9 cellular contexts compared by ENCODE assay signal in genomic region chr14:64913477-64913876, GRCh38. TPM values are rescaled to one million over a fixed set of nuclear protein-coding genes. Genes with fewer than 3 reads are reported as not detected.
DNase-seq lines count a peak whose midpoint lies in the region; ATAC-seq and TF ChIP-seq lines count a peak whose summit lies in the region.
"Not testable (repeated sequence)": the region's sequence is repeated elsewhere in the genome, so short reads cannot be mapped to it uniquely, and the experiment has no call there.
"Had no signal": no experiment of that assay in that cellular context is flagged by ENCODE, and none has a peak within 500 bp of the region (broad histone marks: within the 10 kb centered on the region; RNA-seq: fewer than 3 reads in every experiment).

No MANE protein-coding gene starts in this region.

- POLR2A ChIA-PET in A673 (lab: Charles Lee; ENCODE audit: low non-redundant PET), result not testable (repeated sequence)

- H3K27ac ChIP-seq in A673 (ENCODE audit: low read depth, low read length, poor library complexity, severe bottlenecking); SU-DHL-6 (ENCODE audit: low read depth, low read length); hepatocyte: not testable (repeated sequence)
- H3K27ac ChIP-seq in coronary artery, result peak overlapping the region; percentile 95 to 99

- peak overlapping the region; percentile 90 for H2AFZ ChIP-seq in SU-DHL-6 (ENCODE audit: low read depth, low read length, severe bottlenecking)
- not testable (repeated sequence) for H2AFZ ChIP-seq in hepatocyte

- H3K79me2 ChIP-seq in SU-DHL-6 (ENCODE audit: insufficient read depth, low read length) (peaks cover 42% of the 10 kb centered on the region), hepatocyte (peaks cover 41% of the 10 kb centered on the region)

- ATAC-seq in activated T-helper 17 cell treated with anti-CD3 and anti-CD28 coated beads, Interleukin-2, amount 50 U/mL, for 72 hours (replicated peaks); stimulated activated effector memory CD8-positive, alpha-beta T cell treated with anti-CD3 and anti-CD28 coated beads, Interleukin-12 subunit alpha, Interleukin-12 subunit beta, amount 100 ng/mL, for 72 hours: not testable (repeated sequence)

- H3K36me3 Mint-ChIP-seq in HFFc6 (ENCODE audit: low read depth) (peaks cover 20% of the 10 kb centered on the region), nephron progenitor cell (ENCODE audit: low read depth) (peaks cover 14% of the 10 kb centered on the region)
- H3K36me3 Mint-ChIP-seq in activated T-helper 17 cell treated with anti-CD3 and anti-CD28 coated beads, Interleukin-2, amount 50 U/mL, for 72 hours (ENCODE audit: low read depth), result peaks cover 33% of the 10 kb centered on the region
- H3K36me3 Mint-ChIP-seq in stimulated activated effector memory CD8-positive, alpha-beta T cell treated with anti-CD3 and anti-CD28 coated beads, Interleukin-12 subunit alpha, Interleukin-12 subunit beta, amount 100 ng/mL, for 72 hours, result peaks cover 31% of the 10 kb centered on the region

- H3K36me3 ChIP-seq in A673 (ENCODE audit: insufficient read depth, low read length, poor library complexity, severe bottlenecking); SU-DHL-6 (ENCODE audit: low read length); hepatocyte (replicated peaks; ENCODE audit: insufficient read depth, low read depth): not testable (repeated sequence)

- H3F3A ChIP-seq in SU-DHL-6 (ENCODE audit: insufficient read depth), result not testable (repeated sequence)

- not testable (repeated sequence) for H3K9me3 Mint-ChIP-seq in HFFc6; activated T-helper 17 cell treated with anti-CD3 and anti-CD28 coated beads, Interleukin-2, amount 50 U/mL, for 72 hours; nephron progenitor cell; stimulated activated effector memory CD8-positive, alpha-beta T cell treated with anti-CD3 and anti-CD28 coated beads, Interleukin-12 subunit alpha, Interleukin-12 subunit beta, amount 100 ng/mL, for 72 hours

- H3K9me2 ChIP-seq in SU-DHL-6 (replicated peaks; ENCODE audit: insufficient read depth, low read length); hepatocyte (replicated peaks; ENCODE audit: insufficient read depth): not testable (repeated sequence)

- H3K27ac Mint-ChIP-seq in HFFc6, result peak overlapping the region; percentile 95
- H3K27ac Mint-ChIP-seq in activated T-helper 17 cell treated with anti-CD3 and anti-CD28 coated beads, Interleukin-2, amount 50 U/mL, for 72 hours, result peak overlapping the region; percentile 94
- not testable (repeated sequence) for H3K27ac Mint-ChIP-seq in nephron progenitor cell
- H3K27ac Mint-ChIP-seq in stimulated activated effector memory CD8-positive, alpha-beta T cell treated with anti-CD3 and anti-CD28 coated beads, Interleukin-12 subunit alpha, Interleukin-12 subunit beta, amount 100 ng/mL, for 72 hours, result peak overlapping the region; percentile 99

- H4K20me1 ChIP-seq in SU-DHL-6 (ENCODE audit: low read depth, low read length); hepatocyte (ENCODE audit: insufficient read depth, poor library complexity, severe bottlenecking): not testable (repeated sequence)

- peaks cover 13% of the 10 kb centered on the region for H3K4me1 ChIP-seq in A673 (ENCODE audit: insufficient read depth, low read length, poor library complexity, severe bottlenecking)
- H3K4me1 ChIP-seq in hepatocyte (ENCODE audit: insufficient read depth), result not testable (repeated sequence)

- DNase-seq in A673 (ENCODE audit: low spot score); HFFc6; coronary artery (ENCODE audit: low spot score); hepatocyte (ENCODE audit: low spot score); nephron progenitor cell; stimulated activated effector memory CD8-positive, alpha-beta T cell treated with anti-CD3 and anti-CD28 coated beads, Interleukin-12 subunit alpha, Interleukin-12 subunit beta, amount 100 ng/mL, for 72 hours (ENCODE audit: low spot score in 2 of 2): not testable (repeated sequence)

- intact Hi-C loops in A673 (cut with micrococcal nuclease; ENCODE audit: unreplicated experiment), result loop anchor here (5.0 kb wide), 1 partner anchor 74 kb away; the partner anchor contains the start of gene FNTB

- WGBS in hepatocyte (ENCODE audit: low lambda C conversion rate, missing lambda C conversion rate), result 73% methylated on average over 5 of the region's 5 CpGs

- CTCF ChIA-PET in A673 (lab: Charles Lee), result not testable (repeated sequence)

- peak overlapping the region; percentile 98 for H3K4me3 Mint-ChIP-seq in HFFc6
- H3K4me3 Mint-ChIP-seq in activated T-helper 17 cell treated with anti-CD3 and anti-CD28 coated beads, Interleukin-2, amount 50 U/mL, for 72 hours, result peak overlapping the region; percentile 97
- peak overlapping the region; percentile 90 for H3K4me3 Mint-ChIP-seq in nephron progenitor cell
- peak overlapping the region; percentile 92 for H3K4me3 Mint-ChIP-seq in stimulated activated effector memory CD8-positive, alpha-beta T cell treated with anti-CD3 and anti-CD28 coated beads, Interleukin-12 subunit alpha, Interleukin-12 subunit beta, amount 100 ng/mL, for 72 hours

- BruUV-seq in A673 (replicated peaks; lab: Mats Ljungman, UMichigan), result not testable (repeated sequence)

- H3K4me3 ChIP-seq in A673 (ENCODE audit: low read depth, low read length, poor library complexity, severe bottlenecking), result peak overlapping the region; percentile 92
- H3K4me3 ChIP-seq in SU-DHL-6 (ENCODE audit: insufficient read depth, low read length, poor library complexity, severe bottlenecking), result peak overlapping the region; percentile 90
- H3K4me3 ChIP-seq in coronary artery, result peak overlapping the region; percentile 96
- not testable (repeated sequence) for H3K4me3 ChIP-seq in hepatocyte

- H3K27me3 Mint-ChIP-seq in HFFc6 (ENCODE audit: insufficient read depth); activated T-helper 17 cell treated with anti-CD3 and anti-CD28 coated beads, Interleukin-2, amount 50 U/mL, for 72 hours: not testable (repeated sequence)
- peaks cover 12% of the 10 kb centered on the region for H3K27me3 Mint-ChIP-seq in nephron progenitor cell (ENCODE audit: low read depth, poor library complexity)

- not testable (repeated sequence) for TF ChIP-seq CTCF in A673 (conservative IDR thresholded peaks at IDR 0.05; ENCODE audit: low read depth, low read length); HFFc6 (IDR thresholded peaks at IDR 0.05); SU-DHL-6 (IDR thresholded peaks at IDR 0.05; ENCODE audit: insufficient read depth, low read length, poor library complexity, severe bottlenecking); coronary artery (IDR thresholded peaks at IDR 0.05); hepatocyte (IDR thresholded peaks at IDR 0.05; ENCODE audit: poor library complexity); nephron progenitor cell (IDR thresholded peaks at IDR 0.05)

- H3K4me1 Mint-ChIP-seq in HFFc6 (ENCODE audit: low read depth), result peaks cover 37% of the 10 kb centered on the region
- peaks cover 26% of the 10 kb centered on the region for H3K4me1 Mint-ChIP-seq in activated T-helper 17 cell treated with anti-CD3 and anti-CD28 coated beads, Interleukin-2, amount 50 U/mL, for 72 hours
- H3K4me1 Mint-ChIP-seq in nephron progenitor cell, result peaks cover 22% of the 10 kb centered on the region
- peaks cover 31% of the 10 kb centered on the region for H3K4me1 Mint-ChIP-seq in stimulated activated effector memory CD8-positive, alpha-beta T cell treated with anti-CD3 and anti-CD28 coated beads, Interleukin-12 subunit alpha, Interleukin-12 subunit beta, amount 100 ng/mL, for 72 hours

- H3K4me2 ChIP-seq in SU-DHL-6 (ENCODE audit: low read depth, low read length, poor library complexity, severe bottlenecking) (peak overlapping the region; percentile 79), hepatocyte (peak overlapping the region; percentile 72)

- not testable (repeated sequence) for H3K9me3 ChIP-seq in A673 (ENCODE audit: low read depth, low read length, poor library complexity, severe bottlenecking); SU-DHL-6 (ENCODE audit: insufficient read depth, low read length); hepatocyte (ENCODE audit: low read depth)

- H3K9ac ChIP-seq in SU-DHL-6 (ENCODE audit: low read length), result peak overlapping the region; percentile 93; the same call in 1 of the 2 replicates

- H3K27me3 ChIP-seq in A673 (replicated peaks; ENCODE audit: insufficient read depth, low read depth, low read length, poor library complexity); SU-DHL-6 (ENCODE audit: low read length); hepatocyte: not testable (repeated sequence)

RNA-seq across cellular contexts. Expression of gene CHURC1, which starts 0.8 kb away (rescaled TPM):
- total RNA-seq in A673 (2021) (61.9 and 65.2 TPM in 2 replicates), hepatocyte (62.4 and 71.1 TPM in 2 replicates)
- 10 to 100 TPM; 51.9 to 63.3 (median 59.2) TPM for total RNA-seq in HFFc6 (2021; fragmentation: NEBNext Ultra II Directional; extraction: Animal tissue kit (Norgen Biotek cat#: 25700))
- total RNA-seq in activated T-helper 17 cell treated with anti-CD3 and anti-CD28 coated beads, Interleukin-2, amount 50 U/mL, for 72 hours, result 10 to 100 TPM; 53.8 to 56.0 TPM
- polyA plus RNA-seq in hepatocyte, result 134 TPM in 2 replicates

RNA-seq across cellular contexts. Expression of gene GPX2, which starts 29.1 kb away (rescaled TPM):
- total RNA-seq in A673 (2021) (0.33 TPM in 1 of 2 replicates, not detected in the other), hepatocyte (59.8 and 88.9 TPM in 2 replicates)
- not detected for total RNA-seq in HFFc6 (2021; fragmentation: NEBNext Ultra II Directional; extraction: Animal tissue kit (Norgen Biotek cat#: 25700))
- total RNA-seq in activated T-helper 17 cell treated with anti-CD3 and anti-CD28 coated beads, Interleukin-2, amount 50 U/mL, for 72 hours, result not detected
- polyA plus RNA-seq in hepatocyte, result 75.5 and 115 TPM in 2 replicates
- total RNA-seq: activated CD8-positive, alpha-beta memory T cell treated with anti-CD3 and anti-CD28 coated beads for 36 hours had no signal

RNA-seq across cellular contexts. Expression of gene SPTB, which starts 33.8 kb away (rescaled TPM):
- total RNA-seq in A673 (2021) (0.43 and 0.70 TPM in 2 replicates), hepatocyte (1.1 and 2.1 TPM in 2 replicates)
- 1 to 10 TPM in 1 of 6 experiments, under 1 TPM in 5; 0.58 to 1.1 (median 0.72) TPM for total RNA-seq in HFFc6 (2021; fragmentation: NEBNext Ultra II Directional; extraction: Animal tissue kit (Norgen Biotek cat#: 25700))
- total RNA-seq in activated T-helper 17 cell treated with anti-CD3 and anti-CD28 coated beads, Interleukin-2, amount 50 U/mL, for 72 hours, result under 1 TPM; 0.15 to 0.29 TPM
- polyA plus RNA-seq in hepatocyte, result 1.1 and 1.7 TPM in 2 replicates

RNA-seq across cellular contexts. Expression of gene RAB15, which starts 58.7 kb away (rescaled TPM):
- total RNA-seq in A673 (2021) (23.6 and 26.9 TPM in 2 replicates), hepatocyte (33.8 and 34.0 TPM in 2 replicates)
- 1 to 10 TPM; 3.5 to 5.7 (median 5.0) TPM for total RNA-seq in HFFc6 (2021; fragmentation: NEBNext Ultra II Directional; extraction: Animal tissue kit (Norgen Biotek cat#: 25700))
- total RNA-seq in activated T-helper 17 cell treated with anti-CD3 and anti-CD28 coated beads, Interleukin-2, amount 50 U/mL, for 72 hours, result 1 to 10 TPM; 4.3 to 7.2 TPM
- polyA plus RNA-seq in hepatocyte, result 38.7 and 40.6 TPM in 2 replicates

Comparison
In these comparisons a context has a peak if more than half of its experiments do, and no peak if none do; other contexts are left out.
1. RNA of gene GPX2, which starts 29.1 kb away (total RNA-seq): 59.8 to 88.9 TPM in hepatocyte; 0.33 TPM in A673, not detected in HFFc6 and not detected in activated T-helper 17 cell treated with anti-CD3 and anti-CD28 coated beads, Interleukin-2, amount 50 U/mL, for 72 hours; every median in the first group is over 10 times any median in the second.
2. Peak in every context shown above with its lines, with median percentiles within 50 percentile points of each other: H3K4me3 Mint-ChIP-seq.